1 cellular context compared by ENCODE assay signal in the genomic region with DNA sequence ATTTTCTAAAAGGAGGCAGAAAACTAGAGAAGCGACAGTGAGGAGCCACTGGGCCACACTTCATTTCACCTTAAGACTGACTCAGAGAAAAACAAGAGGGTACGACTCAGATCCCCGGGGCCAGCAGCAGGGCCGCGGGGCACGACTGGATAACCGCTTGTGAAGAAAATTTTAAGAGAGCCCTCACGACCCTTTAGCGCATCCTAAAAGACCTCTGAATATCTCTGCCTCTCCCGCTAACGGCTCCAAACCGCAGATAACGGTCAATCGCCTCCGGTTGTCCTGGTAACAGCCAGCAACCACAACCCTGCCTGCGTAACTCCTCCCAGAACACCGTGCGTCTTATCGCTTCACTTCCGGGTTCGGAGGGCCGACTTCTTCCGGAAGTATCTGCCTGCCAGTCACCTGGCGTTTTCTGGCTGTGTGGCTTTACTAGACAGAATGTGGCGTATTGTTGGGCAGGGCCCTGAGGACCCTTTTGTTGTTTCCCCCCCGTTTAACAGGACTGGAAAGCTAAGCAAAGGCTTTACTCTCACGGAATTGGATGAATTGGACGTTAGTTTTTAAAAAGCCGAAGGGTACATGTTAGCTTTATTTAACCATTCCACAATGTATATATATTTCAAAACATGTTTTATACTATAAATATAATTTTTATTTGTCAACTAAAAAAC.
TF ChIP-seq lines count a peak whose summit lies in the region.

No MANE protein-coding gene starts in this region.

TF ChIP-seq in HepG2, 621 proteins besides CTCF, POLR2A, EP300 and RAD21 (continued from another document and continues in another):
- TF ChIP-seq, protein P1, sequence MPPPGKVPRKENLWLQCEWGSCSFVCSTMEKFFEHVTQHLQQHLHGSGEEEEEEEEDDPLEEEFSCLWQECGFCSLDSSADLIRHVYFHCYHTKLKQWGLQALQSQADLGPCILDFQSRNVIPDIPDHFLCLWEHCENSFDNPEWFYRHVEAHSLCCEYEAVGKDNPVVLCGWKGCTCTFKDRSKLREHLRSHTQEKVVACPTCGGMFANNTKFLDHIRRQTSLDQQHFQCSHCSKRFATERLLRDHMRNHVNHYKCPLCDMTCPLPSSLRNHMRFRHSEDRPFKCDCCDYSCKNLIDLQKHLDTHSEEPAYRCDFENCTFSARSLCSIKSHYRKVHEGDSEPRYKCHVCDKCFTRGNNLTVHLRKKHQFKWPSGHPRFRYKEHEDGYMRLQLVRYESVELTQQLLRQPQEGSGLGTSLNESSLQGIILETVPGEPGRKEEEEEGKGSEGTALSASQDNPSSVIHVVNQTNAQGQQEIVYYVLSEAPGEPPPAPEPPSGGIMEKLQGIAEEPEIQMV (CRISPR knock-in tag; IDR thresholded peaks at IDR 0.05; ENCODE audit: low read depth), result no peak
- TF ChIP-seq, protein P2, sequence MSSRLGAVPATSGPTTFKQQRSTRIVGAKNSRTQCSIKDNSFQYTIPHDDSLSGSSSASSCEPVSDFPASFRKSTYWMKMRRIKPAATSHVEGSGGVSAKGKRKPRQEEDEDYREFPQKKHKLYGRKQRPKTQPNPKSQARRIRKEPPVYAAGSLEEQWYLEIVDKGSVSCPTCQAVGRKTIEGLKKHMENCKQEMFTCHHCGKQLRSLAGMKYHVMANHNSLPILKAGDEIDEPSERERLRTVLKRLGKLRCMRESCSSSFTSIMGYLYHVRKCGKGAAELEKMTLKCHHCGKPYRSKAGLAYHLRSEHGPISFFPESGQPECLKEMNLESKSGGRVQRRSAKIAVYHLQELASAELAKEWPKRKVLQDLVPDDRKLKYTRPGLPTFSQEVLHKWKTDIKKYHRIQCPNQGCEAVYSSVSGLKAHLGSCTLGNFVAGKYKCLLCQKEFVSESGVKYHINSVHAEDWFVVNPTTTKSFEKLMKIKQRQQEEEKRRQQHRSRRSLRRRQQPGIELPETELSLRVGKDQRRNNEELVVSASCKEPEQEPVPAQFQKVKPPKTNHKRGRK (CRISPR knock-in tag; IDR thresholded peaks at IDR 0.05), result no peak
- TF ChIP-seq NCOA5 (CRISPR knock-in tag; IDR thresholded peaks at IDR 0.05), result no peak
- no peak for TF ChIP-seq ZNF30 (CRISPR knock-in tag; IDR thresholded peaks at IDR 0.05)
- no peak for TF ChIP-seq MAFF (IDR thresholded peaks at IDR 0.05; ENCODE audit: low read depth, low read length)
- no peak for TF ChIP-seq NR1H2 (CRISPR knock-in tag; IDR thresholded peaks at IDR 0.05; ENCODE audit: borderline replicate concordance, low read depth)
- no peak for TF ChIP-seq ZNF607 (CRISPR knock-in tag; IDR thresholded peaks at IDR 0.05; ENCODE audit: borderline replicate concordance)
- TF ChIP-seq NFYC (CRISPR knock-in tag; IDR thresholded peaks at IDR 0.05), result peak; percentile 54; the same call in 1 of the 2 replicates
- TF ChIP-seq RFX1 (IDR thresholded peaks at IDR 0.05), result peak; percentile 86
- no peak for TF ChIP-seq ZFP37 (CRISPR knock-in tag; IDR thresholded peaks at IDR 0.05; ENCODE audit: borderline replicate concordance)
- TF ChIP-seq ZBTB8A (CRISPR knock-in tag; IDR thresholded peaks at IDR 0.05; ENCODE audit: borderline replicate concordance, low read depth), result no peak
- TF ChIP-seq WIZ (CRISPR knock-in tag; IDR thresholded peaks at IDR 0.05), result peak; percentile 46; the same call in 1 of the 2 replicates
- no peak for TF ChIP-seq ZNF484 (CRISPR knock-in tag; IDR thresholded peaks at IDR 0.05; ENCODE audit: borderline replicate concordance, low read depth)
- peak; percentile 92 for TF ChIP-seq KMT2B (CRISPR knock-in tag; IDR thresholded peaks at IDR 0.05)
- TF ChIP-seq ZNF530 (CRISPR knock-in tag; IDR thresholded peaks at IDR 0.05; ENCODE audit: low read depth), result no peak
- TF ChIP-seq ZNF672 (CRISPR knock-in tag; IDR thresholded peaks at IDR 0.05), result no peak
- TF ChIP-seq ZNF713 (CRISPR knock-in tag; IDR thresholded peaks at IDR 0.05), result no peak
- no peak for TF ChIP-seq ZNF33B (CRISPR knock-in tag; IDR thresholded peaks at IDR 0.05)
- no peak for TF ChIP-seq RBM39 (IDR thresholded peaks at IDR 0.05; ENCODE audit: low read depth, low read length, poor library complexity, severe bottlenecking)
- TF ChIP-seq ZFP1 (CRISPR knock-in tag; IDR thresholded peaks at IDR 0.05), result 0 out of 2 replicates have a peak, but pooled peaks have one; percentile 34
- TF ChIP-seq SNRNP70 (IDR thresholded peaks at IDR 0.05; ENCODE audit: low read depth, low read length), result no peak
- no peak for TF ChIP-seq ARNTL (CRISPR knock-in tag; IDR thresholded peaks at IDR 0.05)
- TF ChIP-seq, protein P3, sequence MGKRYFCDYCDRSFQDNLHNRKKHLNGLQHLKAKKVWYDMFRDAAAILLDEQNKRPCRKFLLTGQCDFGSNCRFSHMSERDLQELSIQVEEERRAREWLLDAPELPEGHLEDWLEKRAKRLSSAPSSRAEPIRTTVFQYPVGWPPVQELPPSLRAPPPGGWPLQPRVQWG (CRISPR knock-in tag; IDR thresholded peaks at IDR 0.05; ENCODE audit: borderline replicate concordance, low read depth), result no peak
- peak; percentile 29; the same call in 1 of the 2 replicates for TF ChIP-seq TARDBP (CRISPR knock-in tag; IDR thresholded peaks at IDR 0.05)
- no peak for TF ChIP-seq MTF2 (CRISPR knock-in tag; IDR thresholded peaks at IDR 0.05; ENCODE audit: borderline replicate concordance)
- TF ChIP-seq, protein P4, sequence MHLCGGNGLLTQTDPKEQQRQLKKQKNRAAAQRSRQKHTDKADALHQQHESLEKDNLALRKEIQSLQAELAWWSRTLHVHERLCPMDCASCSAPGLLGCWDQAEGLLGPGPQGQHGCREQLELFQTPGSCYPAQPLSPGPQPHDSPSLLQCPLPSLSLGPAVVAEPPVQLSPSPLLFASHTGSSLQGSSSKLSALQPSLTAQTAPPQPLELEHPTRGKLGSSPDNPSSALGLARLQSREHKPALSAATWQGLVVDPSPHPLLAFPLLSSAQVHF (CRISPR knock-in tag; IDR thresholded peaks at IDR 0.05), result no peak
- TF ChIP-seq, protein P5, sequence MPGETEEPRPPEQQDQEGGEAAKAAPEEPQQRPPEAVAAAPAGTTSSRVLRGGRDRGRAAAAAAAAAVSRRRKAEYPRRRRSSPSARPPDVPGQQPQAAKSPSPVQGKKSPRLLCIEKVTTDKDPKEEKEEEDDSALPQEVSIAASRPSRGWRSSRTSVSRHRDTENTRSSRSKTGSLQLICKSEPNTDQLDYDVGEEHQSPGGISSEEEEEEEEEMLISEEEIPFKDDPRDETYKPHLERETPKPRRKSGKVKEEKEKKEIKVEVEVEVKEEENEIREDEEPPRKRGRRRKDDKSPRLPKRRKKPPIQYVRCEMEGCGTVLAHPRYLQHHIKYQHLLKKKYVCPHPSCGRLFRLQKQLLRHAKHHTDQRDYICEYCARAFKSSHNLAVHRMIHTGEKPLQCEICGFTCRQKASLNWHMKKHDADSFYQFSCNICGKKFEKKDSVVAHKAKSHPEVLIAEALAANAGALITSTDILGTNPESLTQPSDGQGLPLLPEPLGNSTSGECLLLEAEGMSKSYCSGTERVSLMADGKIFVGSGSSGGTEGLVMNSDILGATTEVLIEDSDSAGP (CRISPR knock-in tag; IDR thresholded peaks at IDR 0.05; ENCODE audit: borderline replicate concordance), result peak; percentile 52
- TF ChIP-seq, protein P6, sequence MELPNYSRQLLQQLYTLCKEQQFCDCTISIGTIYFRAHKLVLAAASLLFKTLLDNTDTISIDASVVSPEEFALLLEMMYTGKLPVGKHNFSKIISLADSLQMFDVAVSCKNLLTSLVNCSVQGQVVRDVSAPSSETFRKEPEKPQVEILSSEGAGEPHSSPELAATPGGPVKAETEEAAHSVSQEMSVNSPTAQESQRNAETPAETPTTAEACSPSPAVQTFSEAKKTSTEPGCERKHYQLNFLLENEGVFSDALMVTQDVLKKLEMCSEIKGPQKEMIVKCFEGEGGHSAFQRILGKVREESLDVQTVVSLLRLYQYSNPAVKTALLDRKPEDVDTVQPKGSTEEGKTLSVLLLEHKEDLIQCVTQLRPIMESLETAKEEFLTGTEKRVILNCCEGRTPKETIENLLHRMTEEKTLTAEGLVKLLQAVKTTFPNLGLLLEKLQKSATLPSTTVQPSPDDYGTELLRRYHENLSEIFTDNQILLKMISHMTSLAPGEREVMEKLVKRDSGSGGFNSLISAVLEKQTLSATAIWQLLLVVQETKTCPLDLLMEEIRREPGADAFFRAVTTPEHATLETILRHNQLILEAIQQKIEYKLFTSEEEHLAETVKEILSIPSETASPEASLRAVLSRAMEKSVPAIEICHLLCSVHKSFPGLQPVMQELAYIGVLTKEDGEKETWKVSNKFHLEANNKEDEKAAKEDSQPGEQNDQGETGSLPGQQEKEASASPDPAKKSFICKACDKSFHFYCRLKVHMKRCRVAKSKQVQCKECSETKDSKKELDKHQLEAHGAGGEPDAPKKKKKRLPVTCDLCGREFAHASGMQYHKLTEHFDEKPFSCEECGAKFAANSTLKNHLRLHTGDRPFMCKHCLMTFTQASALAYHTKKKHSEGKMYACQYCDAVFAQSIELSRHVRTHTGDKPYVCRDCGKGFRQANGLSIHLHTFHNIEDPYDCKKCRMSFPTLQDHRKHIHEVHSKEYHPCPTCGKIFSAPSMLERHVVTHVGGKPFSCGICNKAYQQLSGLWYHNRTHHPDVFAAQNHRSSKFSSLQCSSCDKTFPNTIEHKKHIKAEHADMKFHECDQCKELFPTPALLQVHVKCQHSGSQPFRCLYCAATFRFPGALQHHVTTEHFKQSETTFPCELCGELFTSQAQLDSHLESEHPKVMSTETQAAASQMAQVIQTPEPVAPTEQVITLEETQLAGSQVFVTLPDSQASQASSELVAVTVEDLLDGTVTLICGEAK (IDR thresholded peaks at IDR 0.05), result peak; percentile 56
- TF ChIP-seq, protein P6 (CRISPR knock-in tag; IDR thresholded peaks at IDR 0.05), result no peak; the same call in 1 of the 2 replicates
- TF ChIP-seq, protein P7, sequence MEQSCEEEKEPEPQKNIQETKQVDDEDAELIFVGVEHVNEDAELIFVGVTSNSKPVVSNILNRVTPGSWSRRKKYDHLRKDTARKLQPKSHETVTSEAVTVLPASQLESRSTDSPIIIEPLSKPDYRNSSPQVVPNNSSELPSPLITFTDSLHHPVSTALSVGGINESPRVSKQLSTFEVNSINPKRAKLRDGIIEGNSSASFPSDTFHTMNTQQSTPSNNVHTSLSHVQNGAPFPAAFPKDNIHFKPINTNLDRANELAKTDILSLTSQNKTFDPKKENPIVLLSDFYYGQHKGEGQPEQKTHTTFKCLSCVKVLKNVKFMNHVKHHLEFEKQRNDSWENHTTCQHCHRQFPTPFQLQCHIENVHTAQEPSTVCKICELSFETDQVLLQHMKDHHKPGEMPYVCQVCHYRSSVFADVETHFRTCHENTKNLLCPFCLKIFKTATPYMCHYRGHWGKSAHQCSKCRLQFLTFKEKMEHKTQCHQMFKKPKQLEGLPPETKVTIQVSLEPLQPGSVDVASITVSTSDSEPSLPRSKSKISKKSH (CRISPR knock-in tag; IDR thresholded peaks at IDR 0.05; ENCODE audit: borderline replicate concordance), result no peak
- no peak for TF ChIP-seq SUZ12 (IDR thresholded peaks at IDR 0.05; ENCODE audit: low read depth, low read length)
- peak; percentile 40; the same call in 1 of the 2 replicates for TF ChIP-seq MED1 (CRISPR knock-in tag; IDR thresholded peaks at IDR 0.05)
- TF ChIP-seq ZFP41 (CRISPR knock-in tag; IDR thresholded peaks at IDR 0.05; ENCODE audit: borderline replicate concordance), result no peak
